ENCODE assay signal across 8 cellular contexts in genomic region chr20:56467969-56468316, GRCh38. TPM values are rescaled to one million over a fixed set of nuclear protein-coding genes. Genes with fewer than 3 reads are reported as not detected.
DNase-seq lines count a peak whose midpoint lies in the region; ATAC-seq and TF ChIP-seq lines count a peak whose summit lies in the region.

No MANE protein-coding gene starts in this region.

- H3K4ac ChIP-seq in H9 (ENCODE audit: low read depth, low read length) = no peak overlapping the region

- H3K4me3 Mint-ChIP-seq in H9 = peak overlapping the region; percentile 100
- H3K4me3 Mint-ChIP-seq in stimulated activated memory B cell treated with anti-CD40 and anti-IgM and Interleukin-4, amounts not matched to agents 10 μg/mL and 1 μg/mL and 100 μg/mL, for 72 hours = peak overlapping the region; percentile 95

- H2BK5ac ChIP-seq in H9 (ENCODE audit: insufficient read length, low read length) = no peak overlapping the region

- H3K27me3 ChIP-seq in H9 (ENCODE audit: insufficient read depth, low read length) (no peaks in the 10 kb centered on the region), SU-DHL-6 (ENCODE audit: low read length) (no peaks in the 10 kb centered on the region), right atrium auricular region (no peaks in the 10 kb centered on the region)

- peak overlapping the region in 1 of 3 experiments; percentile 77; a peak in 2 of 7 replicates for H3K27ac Mint-ChIP-seq in H9
- H3K27ac Mint-ChIP-seq in stimulated activated memory B cell treated with anti-CD40 and anti-IgM and Interleukin-4, amounts not matched to agents 10 μg/mL and 1 μg/mL and 100 μg/mL, for 72 hours = peak overlapping the region; percentile 95

- no peak overlapping the region for H3K18ac ChIP-seq in H9 (ENCODE audit: insufficient read length, low read depth, low read length)

- H4K20me1 ChIP-seq in H9 (ENCODE audit: control insufficient read depth, insufficient read depth, insufficient read length) = no peaks in the 10 kb centered on the region
- no peaks in the 10 kb centered on the region for H4K20me1 ChIP-seq in SU-DHL-6 (ENCODE audit: low read depth, low read length)

- no peaks in the 10 kb centered on the region for H3K9me3 Mint-ChIP-seq in H9
- no peaks in the 10 kb centered on the region for H3K9me3 Mint-ChIP-seq in stimulated activated memory B cell treated with anti-CD40 and anti-IgM and Interleukin-4, amounts not matched to agents 10 μg/mL and 1 μg/mL and 100 μg/mL, for 72 hours

- H3K79me2 ChIP-seq in H9 (ENCODE audit: insufficient read depth, low read length) (peaks cover 9% of the 10 kb centered on the region; the same call in 1 of the 2 replicates), SU-DHL-6 (ENCODE audit: insufficient read depth, low read length) (peaks cover 27% of the 10 kb centered on the region)

- H2BK120ac ChIP-seq in H9 (ENCODE audit: low read depth, low read length, poor library complexity, severe bottlenecking) = no peak overlapping the region

- peaks cover 4 to 11% of the 10 kb centered on the region in 2 experiments for H3K4me1 Mint-ChIP-seq in H9
- H3K4me1 Mint-ChIP-seq in stimulated activated memory B cell treated with anti-CD40 and anti-IgM and Interleukin-4, amounts not matched to agents 10 μg/mL and 1 μg/mL and 100 μg/mL, for 72 hours = peaks cover 46% of the 10 kb centered on the region

- no peak overlapping the region for H4K91ac ChIP-seq in H9 (ENCODE audit: insufficient read length, low read depth, low read length)

- no peak overlapping the region for H3K56ac ChIP-seq in H9 (ENCODE audit: insufficient read length, low read depth, low read length)

- no peak overlapping the region for H4K5ac ChIP-seq in H9 (ENCODE audit: insufficient read length, low read depth, low read length)

- H3K27ac ChIP-seq in H9 (ENCODE audit: insufficient read length, low read depth, low read length) (no peak overlapping the region), SU-DHL-6 (ENCODE audit: low read depth, low read length) (no peak overlapping the region), right atrium auricular region (peak overlapping the region; percentile 79 to 89)

- no peak for ATAC-seq in stimulated activated memory B cell treated with anti-CD40 and anti-IgM and Interleukin-4, amounts not matched to agents 10 μg/mL and 1 μg/mL and 100 μg/mL, for 72 hours
- no peak for ATAC-seq in HG03025 (IDR thresholded peaks at IDR 0.05; ENCODE audit: low FRiP score, unreplicated experiment)

- H3T11ph ChIP-seq in H9 (ENCODE audit: low read length) = no peak overlapping the region

- H3K9me3 ChIP-seq in H9 (ENCODE audit: control insufficient read depth, low read depth, low read length) (no peaks in the 10 kb centered on the region), SU-DHL-6 (ENCODE audit: insufficient read depth, low read length) (no peaks in the 10 kb centered on the region), right atrium auricular region (no peaks in the 10 kb centered on the region)

- peak overlapping the region; percentile 63 for H3K4me2 ChIP-seq in H9 (ENCODE audit: insufficient read depth, insufficient read length, low read length)
- peak overlapping the region; percentile 94 for H3K4me2 ChIP-seq in SU-DHL-6 (ENCODE audit: low read depth, low read length, poor library complexity, severe bottlenecking)

- H3K27me3 Mint-ChIP-seq in H9 (ENCODE audit: low read depth) = peaks cover 10% of the 10 kb centered on the region
- no peaks in the 10 kb centered on the region for H3K27me3 Mint-ChIP-seq in stimulated activated memory B cell treated with anti-CD40 and anti-IgM and Interleukin-4, amounts not matched to agents 10 μg/mL and 1 μg/mL and 100 μg/mL, for 72 hours

- no peak overlapping the region for H4K8ac ChIP-seq in H9 (replicated peaks; ENCODE audit: insufficient read length, low read depth, low read length)

- H2AFZ ChIP-seq in H9 (ENCODE audit: low read length) (no peak overlapping the region), SU-DHL-6 (ENCODE audit: low read depth, low read length, severe bottlenecking) (peak overlapping the region; percentile 95)

- H3K4me3 ChIP-seq in SU-DHL-6 (ENCODE audit: insufficient read depth, low read length, poor library complexity, severe bottlenecking) (peak overlapping the region; percentile 70), right atrium auricular region (peak overlapping the region; percentile 86 to 87)

- H3K9ac ChIP-seq in H9 (ENCODE audit: extremely low read depth, insufficient read length, low read length) (no peak overlapping the region), SU-DHL-6 (ENCODE audit: low read length) (peak overlapping the region; percentile 72)

- H2AK5ac ChIP-seq in H9 (ENCODE audit: insufficient read length, low read length) = no peak overlapping the region

- H3K23ac ChIP-seq in H9 (ENCODE audit: insufficient read length, low read depth, low read length) = no peak overlapping the region

- H3K36me3 ChIP-seq in SU-DHL-6 (ENCODE audit: low read length) (no peaks in the 10 kb centered on the region), right atrium auricular region (peaks cover 4% of the 10 kb centered on the region)

- no peak overlapping the region for H2BK15ac ChIP-seq in H9 (ENCODE audit: low read depth, low read length)

- peaks cover 10% of the 10 kb centered on the region for H3K79me1 ChIP-seq in H9 (ENCODE audit: insufficient read depth, low read depth, low read length, poor library complexity, severe bottlenecking)

- no CpG with 5 or more reads among the region's 7 CpGs for WGBS in H9 (ENCODE audit: extremely low coverage, insufficient read length, low lambda C conversion rate)

- no peak overlapping the region for H3K14ac ChIP-seq in H9 (ENCODE audit: insufficient read depth, low read length)

- no peaks in the 10 kb centered on the region for H3F3A ChIP-seq in SU-DHL-6 (ENCODE audit: insufficient read depth)

- no peaks in the 10 kb centered on the region for H3K9me2 ChIP-seq in SU-DHL-6 (replicated peaks; ENCODE audit: insufficient read depth, low read length)

- no peak for TF ChIP-seq CTCF in H9 (conservative IDR thresholded peaks at IDR 0.05)
- TF ChIP-seq CTCF in SU-DHL-6 (IDR thresholded peaks at IDR 0.05; ENCODE audit: insufficient read depth, low read length, poor library complexity, severe bottlenecking) = no peak
- no peak for TF ChIP-seq CTCF in right atrium auricular region (IDR thresholded peaks at IDR 0.05)

- H3K4me1 ChIP-seq in H9 (ENCODE audit: insufficient read depth, low read length) (no peaks in the 10 kb centered on the region), right atrium auricular region (peaks cover 0 to 31% of the 10 kb centered on the region in 2 donors)

- no peak overlapping the region for H2BK12ac ChIP-seq in H9 (ENCODE audit: insufficient read length, low read depth, low read length)

- no peak overlapping the region for H2BK20ac ChIP-seq in H9 (ENCODE audit: low read depth, low read length, poor library complexity, severe bottlenecking)

- DNase-seq in H9 (no peak), right atrium auricular region (ENCODE audit: low spot score) (no peak), dedifferentiated amniotic fluid mesenchymal stem cell (ENCODE audit: extremely low spot score) (no peak), globus pallidus (ENCODE audit: low spot score) (no peak), NCI-H69 (lab: John Stamatoyannopoulos, UW) (no peak)

- H3K23me2 ChIP-seq in H9 (ENCODE audit: insufficient read length, low read depth, low read length, poor library complexity, severe bottlenecking) = peaks cover 7% of the 10 kb centered on the region

- H3K36me3 Mint-ChIP-seq in H9 (ENCODE audit: insufficient read depth in 1 of 3, low read depth in 3 of 3) = peaks cover 0 to 2% (median under 1%) of the 10 kb centered on the region in 3 experiments; a peak in 3 of 7 replicates
- peaks cover under 1% of the 10 kb centered on the region for H3K36me3 Mint-ChIP-seq in stimulated activated memory B cell treated with anti-CD40 and anti-IgM and Interleukin-4, amounts not matched to agents 10 μg/mL and 1 μg/mL and 100 μg/mL, for 72 hours

RNA-seq across cellular contexts. Expression of gene RTF2, which starts 0.5 kb away (rescaled TPM):
- total RNA-seq in H9 (2021) = 57.2 and 62.6 TPM in 2 replicates
- total RNA-seq in right atrium auricular region = 10 to 100 TPM; 48.6 to 49.4 TPM

RNA-seq across cellular contexts. Expression of gene CASS4, which starts 55.9 kb away (rescaled TPM):
- total RNA-seq in H9 (2021) = not detected in 2 replicates
- 1 to 10 TPM; 2.0 to 2.4 TPM for total RNA-seq in right atrium auricular region

RNA-seq across cellular contexts. Expression of gene FAM209A, which starts 56.6 kb away (rescaled TPM):
- total RNA-seq in H9 (2021) (0.24 TPM in 1 of 2 replicates, not detected in the other), right atrium auricular region (not detected)

Comparison
In these comparisons a context has a peak if more than half of its experiments do, and no peak if none do; other contexts are left out.
1. H3K27ac ChIP-seq: peak in right atrium auricular region (2 of 2); none in H9 (single experiment) and SU-DHL-6 (single experiment).